In the genomic region with DNA sequence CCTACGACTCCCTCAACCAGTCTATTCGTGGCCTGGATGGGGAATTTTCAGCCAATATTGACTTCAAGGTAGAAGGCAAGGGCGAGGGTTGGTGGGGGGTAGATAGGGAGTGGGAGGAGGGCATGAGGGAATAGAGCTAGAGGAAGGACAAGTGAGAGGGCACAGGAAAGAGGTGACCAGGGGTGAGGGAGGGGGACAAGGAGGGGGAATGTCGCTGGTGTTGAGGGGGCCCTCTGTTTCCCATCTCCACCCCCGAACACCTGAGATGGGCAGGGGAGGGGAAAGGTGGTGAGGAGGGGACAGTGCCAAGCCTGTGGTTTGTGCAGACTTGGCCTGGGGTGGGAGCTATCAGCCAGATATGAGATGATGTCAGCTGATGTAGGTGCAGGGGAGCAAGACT, we compare ENCODE assay signal across 24 cellular contexts. TPM values are rescaled to one million over a fixed set of nuclear protein-coding genes. Genes with fewer than 3 reads are reported as not detected.
DNase-seq lines count a peak whose midpoint lies in the region; ATAC-seq and TF ChIP-seq lines count a peak whose summit lies in the region.
"Had no signal": no experiment of that assay in that cellular context is flagged by ENCODE, and none has a peak within 500 bp of the region (broad histone marks: within the 10 kb centered on the region; RNA-seq: fewer than 3 reads in every experiment).

No MANE protein-coding gene starts in this region.

- H2BK5ac ChIP-seq in H9 (ENCODE audit: insufficient read length, low read length) = no peak overlapping the region

- intact Hi-C loops in colonic mucosa (cut with DNase I) (no loop called here), transverse colon (cut with DNase I; ENCODE audit: low total_unique reads) (no loop called here), Calu3 (cut with micrococcal nuclease; ENCODE audit: unreplicated experiment) (no loop called here)

- no peaks in the 10 kb centered on the region for H3K9me3 Mint-ChIP-seq in activated naive CD8-positive, alpha-beta T cell treated with anti-CD3 and anti-CD28 coated beads, Interleukin-2, amount 10 ng/mL, durations not matched to agents 7 days and 5 days
- no peaks in the 10 kb centered on the region for H3K9me3 Mint-ChIP-seq in activated naive CD8-positive, alpha-beta T cell treated with anti-CD3 and anti-CD28 coated beads, Interleukin-2, amount 50 U/mL, for 24 hours
- no peaks in the 10 kb centered on the region for H3K9me3 Mint-ChIP-seq in Calu3 (ENCODE audit: low read depth, unreplicated experiment)
- H3K9me3 Mint-ChIP-seq in H9 = no peaks in the 10 kb centered on the region; a peak in 1 of 5 replicates
- H3K9me3 Mint-ChIP-seq: CD4-positive, CD25-positive, alpha-beta regulatory T cell had no signal

- TF ChIP-seq EP300 in transverse colon (IDR thresholded peaks at IDR 0.05; ENCODE audit: low read depth) = no peak

- no peaks in the 10 kb centered on the region for H3K27me3 ChIP-seq in colonic mucosa
- H3K27me3 ChIP-seq in muscle layer of duodenum (ENCODE audit: low read depth, low read length) = no peaks in the 10 kb centered on the region
- H3K27me3 ChIP-seq in transverse colon = no peaks in the 10 kb centered on the region
- H3K27me3 ChIP-seq in H9 (ENCODE audit: insufficient read depth, low read length) = no peaks in the 10 kb centered on the region
- H3K27me3 ChIP-seq: BE2C had no signal

- H4K20me1 ChIP-seq in H9 (ENCODE audit: control insufficient read depth, insufficient read depth, insufficient read length) = peaks cover 2% of the 10 kb centered on the region

- H3K4me1 ChIP-seq in colonic mucosa (peaks cover 10% of the 10 kb centered on the region), muscle layer of duodenum (ENCODE audit: control insufficient read depth in 1 of 2, insufficient read depth in 2 of 2, low read length in 2 of 2) (peaks cover 4 to 7% of the 10 kb centered on the region in 2 donors), transverse colon (peaks cover 14 to 39% (median 34%) of the 10 kb centered on the region in 4 donors), H9 (ENCODE audit: insufficient read depth, low read length) (no peaks in the 10 kb centered on the region)

- peak overlapping the region; percentile 51 to 67 for H3K9ac ChIP-seq in colonic mucosa (ENCODE audit: low read depth in 2 of 2, low read length in 2 of 2)
- no peak overlapping the region for H3K9ac ChIP-seq in H9 (ENCODE audit: extremely low read depth, insufficient read length, low read length)

- no TSS peak for BruUV-seq in Calu3 (replicated peaks; lab: Mats Ljungman, UMichigan)

- no peak overlapping the region for H3K56ac ChIP-seq in H9 (ENCODE audit: insufficient read length, low read depth, low read length)

- H3K36me3 Mint-ChIP-seq in activated naive CD8-positive, alpha-beta T cell treated with anti-CD3 and anti-CD28 coated beads, Interleukin-2, amount 10 ng/mL, durations not matched to agents 7 days and 5 days = no peaks in the 10 kb centered on the region
- no peaks in the 10 kb centered on the region for H3K36me3 Mint-ChIP-seq in activated naive CD8-positive, alpha-beta T cell treated with anti-CD3 and anti-CD28 coated beads, Interleukin-2, amount 50 U/mL, for 24 hours (ENCODE audit: low read depth)
- H3K36me3 Mint-ChIP-seq in Calu3 (ENCODE audit: insufficient read depth, unreplicated experiment) (no peaks in the 10 kb centered on the region), H9 (ENCODE audit: insufficient read depth in 1 of 3, low read depth in 3 of 3) (no peaks in the 10 kb centered on the region; a peak in 1 of 7 replicates)
- H3K36me3 Mint-ChIP-seq: CD4-positive, CD25-positive, alpha-beta regulatory T cell had no signal

- no peak overlapping the region for H2AK5ac ChIP-seq in H9 (ENCODE audit: insufficient read length, low read length)

- peaks cover 16% of the 10 kb centered on the region for H3K27me3 Mint-ChIP-seq in activated naive CD8-positive, alpha-beta T cell treated with anti-CD3 and anti-CD28 coated beads, Interleukin-2, amount 10 ng/mL, durations not matched to agents 7 days and 5 days
- no peaks in the 10 kb centered on the region for H3K27me3 Mint-ChIP-seq in activated naive CD8-positive, alpha-beta T cell treated with anti-CD3 and anti-CD28 coated beads, Interleukin-2, amount 50 U/mL, for 24 hours
- H3K27me3 Mint-ChIP-seq in Calu3 (ENCODE audit: unreplicated experiment) (no peaks in the 10 kb centered on the region), H9 (ENCODE audit: low read depth) (peaks cover 31% of the 10 kb centered on the region)

- no peak overlapping the region for H3K14ac ChIP-seq in H9 (ENCODE audit: insufficient read depth, low read length)

- no peak overlapping the region for H4K8ac ChIP-seq in H9 (replicated peaks; ENCODE audit: insufficient read length, low read depth, low read length)

- no peaks in the 10 kb centered on the region for H3K79me1 ChIP-seq in H9 (ENCODE audit: insufficient read depth, low read depth, low read length, poor library complexity, severe bottlenecking)

- H2BK120ac ChIP-seq in H9 (ENCODE audit: low read depth, low read length, poor library complexity, severe bottlenecking) = no peak overlapping the region

- peaks cover 16% of the 10 kb centered on the region for H3K4me1 Mint-ChIP-seq in activated naive CD8-positive, alpha-beta T cell treated with anti-CD3 and anti-CD28 coated beads, Interleukin-2, amount 10 ng/mL, durations not matched to agents 7 days and 5 days
- H3K4me1 Mint-ChIP-seq in activated naive CD8-positive, alpha-beta T cell treated with anti-CD3 and anti-CD28 coated beads, Interleukin-2, amount 50 U/mL, for 24 hours = peaks cover 12% of the 10 kb centered on the region
- H3K4me1 Mint-ChIP-seq in Calu3 (ENCODE audit: low read depth, unreplicated experiment) (peaks cover 40% of the 10 kb centered on the region), H9 (peaks cover 12 to 33% of the 10 kb centered on the region in 2 experiments)

- H4K5ac ChIP-seq in H9 (ENCODE audit: insufficient read length, low read depth, low read length) = no peak overlapping the region

- H3K4ac ChIP-seq in H9 (ENCODE audit: low read depth, low read length) = no peak overlapping the region

- CTCF ChIA-PET in Calu3 (lab: Charles Lee) = interaction anchor here (0.7 to 3.3 kb wide), 3 partner anchors 12 to 42 kb away, joined by 3 to 26 read pairs (median 4); no protein-coding TSS in a partner anchor

- H2AFZ ChIP-seq in H9 (ENCODE audit: low read length) = no peak overlapping the region
- H2AFZ ChIP-seq: PC-9 had no signal

- no peaks in the 10 kb centered on the region for H3K23me2 ChIP-seq in H9 (ENCODE audit: insufficient read length, low read depth, low read length, poor library complexity, severe bottlenecking)

- ATAC-seq in activated naive CD8-positive, alpha-beta T cell treated with anti-CD3 and anti-CD28 coated beads, Interleukin-2, amount 10 ng/mL, durations not matched to agents 7 days and 5 days (ENCODE audit: low read depth) = no peak
- ATAC-seq in activated naive CD8-positive, alpha-beta T cell treated with anti-CD3 and anti-CD28 coated beads, Interleukin-2, amount 50 U/mL, for 24 hours = no peak
- ATAC-seq: K562 had no signal

- no peaks in the 10 kb centered on the region for H3K36me3 ChIP-seq in colonic mucosa
- H3K36me3 ChIP-seq in muscle layer of duodenum (ENCODE audit: control insufficient read depth in 1 of 2, insufficient read depth in 2 of 2, low read length in 2 of 2) = no peaks in the 10 kb centered on the region
- no peaks in the 10 kb centered on the region for H3K36me3 ChIP-seq in transverse colon
- H3K36me3 ChIP-seq: BE2C had no signal

- no peak for DNase-seq in activated naive CD8-positive, alpha-beta T cell treated with anti-CD3 and anti-CD28 coated beads, Interleukin-2, amount 10 ng/mL, durations not matched to agents 7 days and 5 days
- DNase-seq in activated naive CD8-positive, alpha-beta T cell treated with anti-CD3 and anti-CD28 coated beads, Interleukin-2, amount 50 U/mL, for 24 hours = no peak
- DNase-seq in colonic mucosa = no peak
- no peak for DNase-seq in transverse colon
- DNase-seq in activated CD8-positive, alpha-beta memory T cell treated with anti-CD3 and anti-CD28 coated beads for 24 hours = no peak
- DNase-seq in Calu3 = no peak
- no peak for DNase-seq in H9
- DNase-seq: 8988T; ACHN; BE2C; CD4-positive, CD25-positive, alpha-beta regulatory T cell; NCI-H1105 treated with DMSO at 0.1 percent for 48 hours; NCI-H146; NCI-H1930; NCI-H446 treated with DMSO at 0.1 percent for 48 hours; NCI-H82; PC-9; SIG-M5 had no signal

- no peak overlapping the region for H3T11ph ChIP-seq in H9 (ENCODE audit: low read length)

- H3K4me3 ChIP-seq in colonic mucosa (no peak overlapping the region), muscle layer of duodenum (ENCODE audit: low read depth in 1 of 2, low read length in 2 of 2) (no peak overlapping the region), transverse colon (no peak overlapping the region)
- H3K4me3 ChIP-seq: K562, PC-9, SK-N-MC had no signal

- POLR2A ChIA-PET in activated naive CD8-positive, alpha-beta T cell treated with anti-CD3 and anti-CD28 coated beads, Interleukin-2, amount 10 ng/mL, durations not matched to agents 7 days and 5 days (lab: Charles Lee) = no interaction called here

- H3K27ac ChIP-seq in colonic mucosa (peak overlapping the region; percentile 76), muscle layer of duodenum (ENCODE audit: low read length) (peak overlapping the region; percentile 82), transverse colon (peak overlapping the region; percentile 73 to 86 (median 83)), H9 (ENCODE audit: insufficient read length, low read depth, low read length) (no peak overlapping the region)
- H3K27ac ChIP-seq: PC-9, SK-N-MC had no signal

- H2BK15ac ChIP-seq in H9 (ENCODE audit: low read depth, low read length) = no peak overlapping the region

- no peak overlapping the region for H3K4me3 Mint-ChIP-seq in activated naive CD8-positive, alpha-beta T cell treated with anti-CD3 and anti-CD28 coated beads, Interleukin-2, amount 10 ng/mL, durations not matched to agents 7 days and 5 days
- no peak overlapping the region for H3K4me3 Mint-ChIP-seq in activated naive CD8-positive, alpha-beta T cell treated with anti-CD3 and anti-CD28 coated beads, Interleukin-2, amount 50 U/mL, for 24 hours
- H3K4me3 Mint-ChIP-seq in Calu3 (ENCODE audit: low read depth, unreplicated experiment) (no peak overlapping the region), H9 (no peak overlapping the region)
- H3K4me3 Mint-ChIP-seq: CD4-positive, CD25-positive, alpha-beta regulatory T cell had no signal

- no peak overlapping the region for H3K23ac ChIP-seq in H9 (ENCODE audit: insufficient read length, low read depth, low read length)

- H3K4me2 ChIP-seq in H9 (ENCODE audit: insufficient read depth, insufficient read length, low read length) = no peak overlapping the region
- H3K4me2 ChIP-seq: PC-9 had no signal

- WGBS in transverse colon (ENCODE audit: low coverage in 1 of 2), 2 donors = 78 to 82% methylated on average over 3 to 5 of the region's 5 CpGs
- WGBS in H9 (ENCODE audit: extremely low coverage, insufficient read length, low lambda C conversion rate) = no CpG with 5 or more reads among the region's 5 CpGs

- in situ Hi-C loops in transverse colon (cut with MboI; ENCODE audit: low pct_ligation_motif_present in 1 of 4, low pct_unique_long_range_greater_than_20kb in 1 of 4, low sequenced_read_pairs in 3 of 4) = no loop called here

- no peak for TF ChIP-seq CTCF in colonic mucosa (IDR thresholded peaks at IDR 0.05)
- TF ChIP-seq CTCF in transverse colon (IDR thresholded peaks at IDR 0.05) = no peak
- no peak for TF ChIP-seq CTCF in Calu3 (IDR thresholded peaks at IDR 0.05; ENCODE audit: unreplicated experiment)
- no peak for TF ChIP-seq CTCF in H9 (conservative IDR thresholded peaks at IDR 0.05)

- H3K9me3 ChIP-seq in colonic mucosa (no peaks in the 10 kb centered on the region), muscle layer of duodenum (ENCODE audit: control insufficient read depth in 1 of 2, low read length in 2 of 2) (no peaks in the 10 kb centered on the region), transverse colon (no peaks in the 10 kb centered on the region), H9 (ENCODE audit: control insufficient read depth, low read depth, low read length) (no peaks in the 10 kb centered on the region)
- H3K9me3 ChIP-seq: BE2C had no signal

- peak overlapping the region; percentile 32 for H3K27ac Mint-ChIP-seq in activated naive CD8-positive, alpha-beta T cell treated with anti-CD3 and anti-CD28 coated beads, Interleukin-2, amount 10 ng/mL, durations not matched to agents 7 days and 5 days
- H3K27ac Mint-ChIP-seq in activated naive CD8-positive, alpha-beta T cell treated with anti-CD3 and anti-CD28 coated beads, Interleukin-2, amount 50 U/mL, for 24 hours = no peak overlapping the region
- H3K27ac Mint-ChIP-seq in Calu3 (ENCODE audit: unreplicated experiment) = no peak overlapping the region
- no peak overlapping the region for H3K27ac Mint-ChIP-seq in H9

- H3K18ac ChIP-seq in H9 (ENCODE audit: insufficient read length, low read depth, low read length) = no peak overlapping the region

- TF ChIP-seq POLR2A in transverse colon (IDR thresholded peaks at IDR 0.05) = no peak

- H2BK12ac ChIP-seq in H9 (ENCODE audit: insufficient read length, low read depth, low read length) = no peak overlapping the region

- H4K91ac ChIP-seq in H9 (ENCODE audit: insufficient read length, low read depth, low read length) = no peak overlapping the region

- no peak overlapping the region for H2BK20ac ChIP-seq in H9 (ENCODE audit: low read depth, low read length, poor library complexity, severe bottlenecking)

- H3K79me2 ChIP-seq in H9 (ENCODE audit: insufficient read depth, low read length) = no peaks in the 10 kb centered on the region

RNA-seq across cellular contexts. Expression of a gene that starts 8.3 kb away (rescaled TPM):
- 10 to 100 TPM; 37.0 to 37.3 TPM for total RNA-seq in activated naive CD8-positive, alpha-beta T cell treated with anti-CD3 and anti-CD28 coated beads, Interleukin-2, amount 10 ng/mL, durations not matched to agents 7 days and 5 days
- total RNA-seq in colonic mucosa (100 to 1,000 TPM; 101 to 228 TPM), transverse colon (100 to 1,000 TPM in 3 of 4 donors, 10 to 100 TPM in 1; 90.6 to 196 (median 115) TPM), Calu3 (2022) (99.1 and 103 TPM in 2 replicates), H9 (2021) (29.6 and 30.6 TPM in 2 replicates)

RNA-seq across cellular contexts. Expression of a gene that starts 9.2 kb away (rescaled TPM):
- total RNA-seq in activated naive CD8-positive, alpha-beta T cell treated with anti-CD3 and anti-CD28 coated beads, Interleukin-2, amount 10 ng/mL, durations not matched to agents 7 days and 5 days = not detected
- not detected for total RNA-seq in colonic mucosa
- total RNA-seq in transverse colon = under 1 TPM in 2 of 4 donors, not detected in 2; 0.32 to 0.41 TPM
- total RNA-seq in Calu3 (2022) = 0.17 TPM in 1 of 2 replicates, not detected in the other
- total RNA-seq in H9 (2021) = not detected in 2 replicates
- total RNA-seq: H4, HT1080, K562, LHCN-M2 had no signal

RNA-seq across cellular contexts. Expression of a gene that starts 9.2 kb away (rescaled TPM):
- 1 to 10 TPM in 1 of 2 experiments, under 1 TPM in 1; 0.91 to 1.4 TPM for total RNA-seq in activated naive CD8-positive, alpha-beta T cell treated with anti-CD3 and anti-CD28 coated beads, Interleukin-2, amount 10 ng/mL, durations not matched to agents 7 days and 5 days
- total RNA-seq in colonic mucosa (1 to 10 TPM; 1.7 to 1.9 TPM), transverse colon (1 to 10 TPM in 3 of 4 donors, not detected in 1; 1.9 to 4.6 (median 4.5) TPM), Calu3 (2022) (1.4 and 1.5 TPM in 2 replicates), H9 (2021) (0.35 and 0.44 TPM in 2 replicates)
- total RNA-seq: H4 had no signal

RNA-seq across cellular contexts. Expression of a gene that starts 20.8 kb away (rescaled TPM):
- total RNA-seq in activated naive CD8-positive, alpha-beta T cell treated with anti-CD3 and anti-CD28 coated beads, Interleukin-2, amount 10 ng/mL, durations not matched to agents 7 days and 5 days = 1 to 10 TPM; 7.9 to 8.1 TPM
- total RNA-seq in colonic mucosa (10 to 100 TPM; 26.1 to 27.2 TPM), transverse colon (10 to 100 TPM; 18.3 to 57.2 (median 37.2) TPM), Calu3 (2022) (12.6 and 13.9 TPM in 2 replicates), H9 (2021) (11.7 and 11.8 TPM in 2 replicates)

RNA-seq across cellular contexts. Expression of a gene that starts 35.8 kb away (rescaled TPM):
- 1 to 10 TPM; 3.6 to 4.2 TPM for total RNA-seq in activated naive CD8-positive, alpha-beta T cell treated with anti-CD3 and anti-CD28 coated beads, Interleukin-2, amount 10 ng/mL, durations not matched to agents 7 days and 5 days
- total RNA-seq in colonic mucosa (10 to 100 TPM; 12.7 to 21.4 TPM), transverse colon (1 to 10 TPM; 3.4 to 7.9 (median 7.2) TPM), Calu3 (2022) (1.7 and 3.4 TPM in 2 replicates), H9 (2021) (3.9 and 4.6 TPM in 2 replicates)
